ENCODE assay signal across 8 cellular contexts in the genomic region with DNA sequence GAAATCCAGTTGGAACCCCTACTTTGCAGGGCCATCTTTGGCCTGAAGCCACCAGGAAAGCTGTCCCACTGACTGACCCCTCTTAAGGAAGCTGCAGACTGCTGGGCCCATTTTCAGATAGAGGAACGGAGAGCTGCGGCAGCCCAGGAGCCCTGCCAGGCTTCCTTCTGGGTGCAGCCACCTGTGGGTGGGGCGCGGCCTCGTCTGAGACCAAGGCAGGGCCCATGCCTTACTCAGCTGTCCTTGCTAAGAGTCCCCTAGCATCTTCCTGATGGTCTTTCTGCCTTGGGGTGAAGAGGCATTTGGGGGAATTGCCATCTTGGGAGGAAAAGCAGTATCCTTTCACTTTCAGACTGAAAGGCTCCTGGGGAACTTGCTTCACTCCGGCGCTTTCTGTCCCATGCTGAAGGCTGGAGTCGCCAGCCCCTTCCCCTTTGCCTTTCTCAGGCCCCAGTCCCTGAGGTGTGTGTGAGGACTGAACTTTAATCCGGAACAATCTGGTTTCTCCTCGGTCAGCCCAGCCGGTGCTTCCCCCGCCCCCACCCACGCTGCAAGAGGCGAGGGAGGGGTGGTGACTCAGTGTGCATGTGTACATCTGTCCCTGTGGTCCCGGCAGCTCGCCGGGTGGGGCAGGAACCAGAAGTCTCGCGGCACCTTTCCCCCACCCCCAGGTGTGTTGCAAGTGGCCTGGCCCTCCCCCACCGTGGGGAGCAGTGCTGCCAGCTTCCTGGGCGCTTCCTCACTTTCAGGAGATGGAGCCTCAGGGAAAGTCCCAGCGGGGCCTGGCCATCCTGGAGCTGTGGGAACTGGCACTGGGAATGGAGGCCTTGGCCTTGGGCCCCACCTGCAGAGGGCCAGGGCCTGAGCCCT. TPM values are rescaled to one million over a fixed set of nuclear protein-coding genes. Genes with fewer than 3 reads are reported as not detected.
A peak's percentile ranks its signal among the peaks of the same experiment; 100 is the strongest.
DNase-seq lines count a peak whose midpoint lies in the region; ATAC-seq and TF ChIP-seq lines count a peak whose summit lies in the region.

No MANE protein-coding gene starts in this region.

- peak; percentile 32 for ATAC-seq in HG03095 (IDR thresholded peaks at IDR 0.05; ENCODE audit: unreplicated experiment)
- peak; percentile 63 for ATAC-seq in sciatic nerve

- H3K27ac Mint-ChIP-seq in glutamatergic neuron (ENCODE audit: unreplicated experiment): no peak overlapping the region

- intact Hi-C loops in sciatic nerve (cut with DNase I): no loop called here

- no peaks in the 10 kb centered on the region for H3K27me3 Mint-ChIP-seq in glutamatergic neuron (ENCODE audit: unreplicated experiment)

- no peak overlapping the region for H3K4me3 Mint-ChIP-seq in glutamatergic neuron (ENCODE audit: unreplicated experiment)

- no peaks in the 10 kb centered on the region for H3K36me3 Mint-ChIP-seq in glutamatergic neuron (ENCODE audit: unreplicated experiment)

- peak; percentile 89 for DNase-seq in GM10266 (ENCODE audit: extremely low spot score)
- DNase-seq in RKO (ENCODE audit: low spot score): peak; percentile 84
- DNase-seq in activated effector memory CD4-positive, alpha-beta T cell treated with anti-CD3 and anti-CD28 coated beads, Interleukin-2, amount 50 U/mL, for 16 hours: peak; percentile 97
- DNase-seq in glutamatergic neuron: peak; percentile 14
- peak; percentile 82 for DNase-seq in sciatic nerve (ENCODE audit: low spot score)
- DNase-seq in foreskin melanocyte: no peak
- DNase-seq in RPMI8226: no peak

- TF ChIP-seq CTCF in GM10266 (IDR thresholded peaks at IDR 0.05; ENCODE audit: control insufficient read depth, insufficient read depth, low read depth, missing control alignments) (no peak), glutamatergic neuron (IDR thresholded peaks at IDR 0.05; ENCODE audit: partially characterized antibody, unreplicated experiment) (no peak)

- H3K4me1 Mint-ChIP-seq in glutamatergic neuron (ENCODE audit: low read depth, unreplicated experiment): peaks cover 12% of the 10 kb centered on the region

- no peaks in the 10 kb centered on the region for H3K9me3 Mint-ChIP-seq in glutamatergic neuron (ENCODE audit: unreplicated experiment)

RNA-seq across cellular contexts. Expression of a gene that starts 5.1 kb away (rescaled TPM):
- total RNA-seq in glutamatergic neuron (ENCODE audit: unreplicated experiment) (1.3 TPM), sciatic nerve (5.8 TPM)

RNA-seq across cellular contexts. Expression of a gene that starts 35.1 kb away (rescaled TPM):
- total RNA-seq in glutamatergic neuron (ENCODE audit: unreplicated experiment) (61.5 TPM), sciatic nerve (52.7 TPM)

Comparison
In these comparisons a context has a peak if more than half of its experiments do, and no peak if none do; other contexts are left out.
1. DNase-seq: peak in GM10266 (single experiment), RKO (single experiment), activated effector memory CD4-positive, alpha-beta T cell treated with anti-CD3 and anti-CD28 coated beads, Interleukin-2, amount 50 U/mL, for 16 hours (single experiment), glutamatergic neuron (single experiment) and sciatic nerve (single experiment); none in foreskin melanocyte (single experiment) and RPMI8226 (single experiment).